In the genomic region with DNA sequence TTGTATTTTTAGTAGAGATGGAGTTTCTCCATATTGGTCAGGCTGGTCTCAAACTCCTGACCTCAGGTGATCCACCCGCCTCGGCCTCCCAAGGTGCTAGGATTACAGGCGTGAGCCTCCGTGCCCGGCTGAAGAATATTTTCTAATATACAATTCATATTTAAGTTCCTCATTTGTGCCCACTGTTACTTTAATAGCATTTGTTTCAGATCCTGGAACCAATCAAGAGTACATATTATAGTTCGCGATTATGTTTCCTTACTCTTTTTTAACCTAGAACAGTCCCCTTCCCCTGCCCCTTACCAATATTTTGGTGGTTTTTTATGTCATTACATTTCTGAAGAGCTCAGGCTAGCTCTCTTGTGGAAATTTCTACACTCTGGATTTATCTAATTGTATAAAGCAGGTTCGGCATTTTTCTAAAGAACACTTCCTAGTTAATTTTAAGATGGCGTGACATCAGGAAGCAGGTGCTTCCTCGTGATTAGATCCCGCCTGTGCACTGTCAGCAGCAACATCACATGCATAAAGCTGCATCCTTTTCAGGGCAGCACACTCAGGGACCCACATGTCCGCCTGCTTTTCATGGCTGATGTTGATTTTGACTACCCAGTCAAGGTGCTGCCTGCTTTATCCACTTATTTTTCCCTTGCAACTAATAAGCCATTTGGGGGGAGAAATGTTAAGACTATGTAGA, we compare ENCODE assay signal across 13 cellular contexts.
DNase-seq lines count a peak whose midpoint lies in the region; ATAC-seq, FAIRE-seq and TF ChIP-seq lines count a peak whose summit lies in the region.
"Had no signal": no experiment of that assay in that cellular context is flagged by ENCODE, and none has a peak within 500 bp of the region (broad histone marks: within the 10 kb centered on the region; RNA-seq: fewer than 3 reads in every experiment).

No MANE protein-coding gene starts in this region.

- no peak overlapping the region for H3K4me3 ChIP-seq in OCI-LY7 (ENCODE audit: low read depth, low read length, poor library complexity, severe bottlenecking)
- H3K4me3 ChIP-seq in smooth muscle cell, result no peak overlapping the region

- FAIRE-seq in GM12891 (lab: Jason Lieb, UNC), result peak; percentile 48
- FAIRE-seq: GM18507 had no signal

- TF ChIP-seq CTCF in OCI-LY7 (conservative IDR thresholded peaks at IDR 0.05; ENCODE audit: low read length) (no peak), GM20000 (IDR thresholded peaks at IDR 0.05; ENCODE audit: extremely low read depth, missing control alignments) (no peak), smooth muscle cell (IDR thresholded peaks at IDR 0.05; ENCODE audit: borderline replicate concordance, insufficient read depth, poor library complexity, severe bottlenecking) (no peak)

- BruUV-seq in OCI-LY7 (replicated peaks; lab: Mats Ljungman, UMichigan), result no TSS peak

- no peak overlapping the region; the same call in 1 of the 2 replicates for H3K4me2 ChIP-seq in OCI-LY7 (ENCODE audit: low read length)
- no peak overlapping the region for H3K4me2 ChIP-seq in smooth muscle cell

- CTCF ChIA-PET in OCI-LY7 (lab: Charles Lee; ENCODE audit: unreplicated experiment), result no interaction called here

- intact Hi-C loops in OCI-LY7 (cut with micrococcal nuclease; ENCODE audit: unreplicated experiment), result no loop called here

- POLR2A ChIA-PET in OCI-LY7 (lab: Charles Lee), result interaction anchor here (0.6 kb wide), 2 partner anchors 63 to 1333 kb away, joined by 3 to 4 read pairs; no protein-coding TSS in a partner anchor

- H3K27ac ChIP-seq in OCI-LY7 (ENCODE audit: low read depth, low read length, poor library complexity, severe bottlenecking) (no peak overlapping the region), smooth muscle cell (ENCODE audit: low read depth) (no peak overlapping the region)
- H3K27ac ChIP-seq: epithelial cell of prostate had no signal

- H3F3A ChIP-seq in smooth muscle cell (ENCODE audit: low read depth), result no peaks in the 10 kb centered on the region

- H3K9me3 ChIP-seq in OCI-LY7 (ENCODE audit: low read length) (no peaks in the 10 kb centered on the region), smooth muscle cell (replicated peaks; ENCODE audit: low read depth) (no peaks in the 10 kb centered on the region)

- H4K20me1 ChIP-seq in OCI-LY7 (ENCODE audit: insufficient read depth, low read length), result no peaks in the 10 kb centered on the region; the same call in 1 of the 2 replicates
- H4K20me1 ChIP-seq in smooth muscle cell (ENCODE audit: low read depth), result no peaks in the 10 kb centered on the region

- 90% methylated on average over 12 of the region's 12 CpGs for WGBS in smooth muscle cell (ENCODE audit: low lambda C conversion rate)

- TF ChIP-seq POLR2A in GM12891 (IDR thresholded peaks at IDR 0.05; ENCODE audit: low read depth, low read length), result no peak

- H2AFZ ChIP-seq in OCI-LY7 (ENCODE audit: low read length), result peak overlapping the region; percentile 66
- H2AFZ ChIP-seq in smooth muscle cell (ENCODE audit: low read depth), result no peak overlapping the region

- no peak overlapping the region for H3K9ac ChIP-seq in smooth muscle cell (ENCODE audit: low read depth)

- no peaks in the 10 kb centered on the region for H3K36me3 ChIP-seq in OCI-LY7 (ENCODE audit: insufficient read depth, low read length)
- H3K36me3 ChIP-seq in smooth muscle cell (ENCODE audit: low read depth), result no peaks in the 10 kb centered on the region

- no peak for ATAC-seq in HG03342 (IDR thresholded peaks at IDR 0.05; ENCODE audit: unreplicated experiment)

- H3K27me3 ChIP-seq in smooth muscle cell (ENCODE audit: low read depth), result peaks cover 16% of the 10 kb centered on the region

- no peak for DNase-seq in GM12891 (ENCODE audit: insufficient read length, low spot score)
- DNase-seq in OCI-LY7 (ENCODE audit: low spot score), result peak; percentile 39
- peak; percentile 55 for DNase-seq in germinal center (ENCODE audit: low spot score)
- DNase-seq in pulmonary artery endothelial cell (ENCODE audit: low read depth, low spot score), result peak; percentile 91
- no peak for DNase-seq in GM20000 (ENCODE audit: low spot score)
- DNase-seq in smooth muscle cell (lab: John Stamatoyannopoulos, UW; ENCODE audit: unreplicated experiment), result no peak
- DNase-seq: immature natural killer cell; NCI-H526; stimulated activated CD4-positive, alpha-beta T cell treated with anti-CD3 and anti-CD28 coated beads, Interleukin-4, amount 100 ng/mL, for 1 hour; substantia nigra had no signal

- H3K9me2 ChIP-seq in OCI-LY7 (ENCODE audit: insufficient read depth, low read length), result no peaks in the 10 kb centered on the region

- H3K4me1 ChIP-seq in OCI-LY7 (ENCODE audit: insufficient read depth, low read length, poor library complexity, severe bottlenecking), result no peaks in the 10 kb centered on the region
- H3K4me1 ChIP-seq in smooth muscle cell (ENCODE audit: low read depth), result no peaks in the 10 kb centered on the region

- H3K79me2 ChIP-seq in OCI-LY7 (ENCODE audit: insufficient read depth, low read depth, low read length) (no peaks in the 10 kb centered on the region), smooth muscle cell (ENCODE audit: low read depth) (no peaks in the 10 kb centered on the region)

TF ChIP-seq in GM12891, 5 proteins besides CTCF, POLR2A, EP300 and RAD21:
- TF ChIP-seq TAF1 (IDR thresholded peaks at IDR 0.05; ENCODE audit: low read depth, low read length) (no peak), SPI1 (IDR thresholded peaks at IDR 0.05; ENCODE audit: low read depth, low read length) (no peak), POU2F2 (IDR thresholded peaks at IDR 0.05; ENCODE audit: low read depth, low read length) (no peak), POLR2AphosphoS5 (IDR thresholded peaks at IDR 0.05; ENCODE audit: low read depth, low read length) (no peak), PAX5 (IDR thresholded peaks at IDR 0.05; ENCODE audit: insufficient read depth, low read length, severe bottlenecking) (no peak)

Comparison
In these comparisons a context has a peak if more than half of its experiments do, and no peak if none do; other contexts are left out.
1. DNase-seq: peak in OCI-LY7 (single experiment), germinal center (single experiment) and pulmonary artery endothelial cell (single experiment); none in GM12891 (single experiment), GM20000 (single experiment) and smooth muscle cell (single experiment).